In the genomic region with DNA sequence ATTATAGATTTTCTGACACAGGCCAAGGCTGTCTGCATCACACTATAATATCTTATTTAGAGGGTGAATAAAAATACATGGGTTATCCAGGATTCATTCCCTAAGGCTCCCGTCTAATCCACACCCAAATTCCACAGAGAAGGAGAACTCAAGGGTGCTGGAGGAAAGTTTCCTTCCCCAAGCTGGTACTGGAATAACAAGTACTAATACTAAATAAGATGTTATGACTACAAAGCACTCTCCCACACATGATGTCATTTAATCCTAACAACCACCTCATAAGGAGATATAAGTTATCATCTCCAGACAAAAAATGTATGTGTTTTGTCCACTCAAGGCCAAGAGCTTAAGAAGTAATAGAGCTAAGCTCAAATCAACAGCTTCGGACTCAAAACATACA, we compare ENCODE assay signal across 1 cellular context.
TF ChIP-seq lines count a peak whose summit lies in the region.

No MANE protein-coding gene starts in this region.

TF ChIP-seq in WTC11, 78 proteins besides CTCF, POLR2A, EP300 and RAD21 (continued from another document):
- TF ChIP-seq, protein P1, sequence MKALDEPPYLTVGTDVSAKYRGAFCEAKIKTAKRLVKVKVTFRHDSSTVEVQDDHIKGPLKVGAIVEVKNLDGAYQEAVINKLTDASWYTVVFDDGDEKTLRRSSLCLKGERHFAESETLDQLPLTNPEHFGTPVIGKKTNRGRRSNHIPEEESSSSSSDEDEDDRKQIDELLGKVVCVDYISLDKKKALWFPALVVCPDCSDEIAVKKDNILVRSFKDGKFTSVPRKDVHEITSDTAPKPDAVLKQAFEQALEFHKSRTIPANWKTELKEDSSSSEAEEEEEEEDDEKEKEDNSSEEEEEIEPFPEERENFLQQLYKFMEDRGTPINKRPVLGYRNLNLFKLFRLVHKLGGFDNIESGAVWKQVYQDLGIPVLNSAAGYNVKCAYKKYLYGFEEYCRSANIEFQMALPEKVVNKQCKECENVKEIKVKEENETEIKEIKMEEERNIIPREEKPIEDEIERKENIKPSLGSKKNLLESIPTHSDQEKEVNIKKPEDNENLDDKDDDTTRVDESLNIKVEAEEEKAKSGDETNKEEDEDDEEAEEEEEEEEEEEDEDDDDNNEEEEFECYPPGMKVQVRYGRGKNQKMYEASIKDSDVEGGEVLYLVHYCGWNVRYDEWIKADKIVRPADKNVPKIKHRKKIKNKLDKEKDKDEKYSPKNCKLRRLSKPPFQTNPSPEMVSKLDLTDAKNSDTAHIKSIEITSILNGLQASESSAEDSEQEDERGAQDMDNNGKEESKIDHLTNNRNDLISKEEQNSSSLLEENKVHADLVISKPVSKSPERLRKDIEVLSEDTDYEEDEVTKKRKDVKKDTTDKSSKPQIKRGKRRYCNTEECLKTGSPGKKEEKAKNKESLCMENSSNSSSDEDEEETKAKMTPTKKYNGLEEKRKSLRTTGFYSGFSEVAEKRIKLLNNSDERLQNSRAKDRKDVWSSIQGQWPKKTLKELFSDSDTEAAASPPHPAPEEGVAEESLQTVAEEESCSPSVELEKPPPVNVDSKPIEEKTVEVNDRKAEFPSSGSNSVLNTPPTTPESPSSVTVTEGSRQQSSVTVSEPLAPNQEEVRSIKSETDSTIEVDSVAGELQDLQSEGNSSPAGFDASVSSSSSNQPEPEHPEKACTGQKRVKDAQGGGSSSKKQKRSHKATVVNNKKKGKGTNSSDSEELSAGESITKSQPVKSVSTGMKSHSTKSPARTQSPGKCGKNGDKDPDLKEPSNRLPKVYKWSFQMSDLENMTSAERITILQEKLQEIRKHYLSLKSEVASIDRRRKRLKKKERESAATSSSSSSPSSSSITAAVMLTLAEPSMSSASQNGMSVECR (CRISPR knock-in tag; IDR thresholded peaks at IDR 0.05; ENCODE audit: borderline replicate concordance), result no peak
- TF ChIP-seq, protein P2, sequence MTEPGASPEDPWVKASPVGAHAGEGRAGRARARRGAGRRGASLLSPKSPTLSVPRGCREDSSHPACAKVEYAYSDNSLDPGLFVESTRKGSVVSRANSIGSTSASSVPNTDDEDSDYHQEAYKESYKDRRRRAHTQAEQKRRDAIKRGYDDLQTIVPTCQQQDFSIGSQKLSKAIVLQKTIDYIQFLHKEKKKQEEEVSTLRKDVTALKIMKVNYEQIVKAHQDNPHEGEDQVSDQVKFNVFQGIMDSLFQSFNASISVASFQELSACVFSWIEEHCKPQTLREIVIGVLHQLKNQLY (CRISPR knock-in tag; IDR thresholded peaks at IDR 0.05), result no peak
